8 cellular contexts compared by ENCODE assay signal in genomic region chr10:74150151-74151056, GRCh38. TPM values are rescaled to one million over a fixed set of nuclear protein-coding genes. Genes with fewer than 3 reads are reported as not detected.
DNase-seq lines count a peak whose midpoint lies in the region; ATAC-seq and TF ChIP-seq lines count a peak whose summit lies in the region.

TSS of gene AP3M1 (minus strand) at chr10:74150828. CDS start at chr10:74138379, 12,449 bp downstream.

- H3K4me3 ChIP-seq in lung: peak within 1 kb of the TSS; percentile 85

- peak; percentile 41 for ATAC-seq in HG02763 (IDR thresholded peaks at IDR 0.05; ENCODE audit: unreplicated experiment)
- ATAC-seq in lung (ENCODE audit: insufficient read depth, low FRiP score): peak; percentile 47

- no peak for TF ChIP-seq CTCF in lung (IDR thresholded peaks at IDR 0.05; ENCODE audit: control extremely low read depth, extremely low read depth)

- peaks cover 32% of the 10 kb centered on the region for H3K4me1 Mint-ChIP-seq in activated CD4-positive, alpha-beta T cell treated with anti-CD3 and anti-CD28 coated beads, Interleukin-2, amount 10 ng/mL, durations not matched to agents 7 days and 5 days

- no peak within 1 kb of the TSS for H3K4me3 Mint-ChIP-seq in activated CD4-positive, alpha-beta T cell treated with anti-CD3 and anti-CD28 coated beads, Interleukin-2, amount 10 ng/mL, durations not matched to agents 7 days and 5 days

- H3K36me3 ChIP-seq in lung (ENCODE audit: control insufficient read depth in 2 of 2, insufficient read depth in 2 of 2, low read length in 2 of 2): no peaks in the 10 kb centered on the region

- no peaks in the 10 kb centered on the region for H3K9me3 Mint-ChIP-seq in activated CD4-positive, alpha-beta T cell treated with anti-CD3 and anti-CD28 coated beads, Interleukin-2, amount 10 ng/mL, durations not matched to agents 7 days and 5 days

- H3K4me1 ChIP-seq in lung (ENCODE audit: control insufficient read depth in 2 of 2, insufficient read depth in 2 of 2, low read length in 2 of 2): peaks cover 7 to 8% of the 10 kb centered on the region in 2 donors

- CTCF ChIA-PET in activated CD4-positive, alpha-beta T cell treated with anti-CD3 and anti-CD28 coated beads, Interleukin-2, amount 10 ng/mL, durations not matched to agents 7 days and 5 days (lab: Charles Lee): interaction anchor here (0.5 to 2.3 kb wide), 9 partner anchors 11 to 986 kb away, joined by 3 to 10 read pairs (median 3); no protein-coding TSS in a partner anchor

- no peaks in the 10 kb centered on the region for H3K27me3 ChIP-seq in lung (ENCODE audit: control insufficient read depth, insufficient read depth)

- H3K36me3 Mint-ChIP-seq in activated CD4-positive, alpha-beta T cell treated with anti-CD3 and anti-CD28 coated beads, Interleukin-2, amount 10 ng/mL, durations not matched to agents 7 days and 5 days (ENCODE audit: low read depth): peaks cover 19% of the 10 kb centered on the region

- POLR2A ChIA-PET in activated CD4-positive, alpha-beta T cell treated with anti-CD3 and anti-CD28 coated beads, Interleukin-2, amount 10 ng/mL, durations not matched to agents 7 days and 5 days (lab: Charles Lee): no interaction called here

- 0% methylated on average over 35 of the region's 35 CpGs for WGBS in lung, 2 donors

- DNase-seq in NCI-H1092 (lab: John Stamatoyannopoulos, UW): peak; percentile 78
- DNase-seq in NCI-H1092 treated with DMSO at 0.1 percent for 48 hours (lab: John Stamatoyannopoulos, UW): no peak
- DNase-seq in NCI-H2107 treated with DMSO at 0.1 percent for 48 hours (lab: John Stamatoyannopoulos, UW; ENCODE audit: unreplicated experiment): peak; percentile 93
- DNase-seq in activated CD4-positive, alpha-beta T cell treated with anti-CD3 and anti-CD28 coated beads, Interleukin-2, amount 10 ng/mL, durations not matched to agents 7 days and 5 days: peak; percentile 91
- peak; percentile 24 for DNase-seq in dedifferentiated amniotic fluid mesenchymal stem cell (ENCODE audit: extremely low spot score)
- peak; percentile 86 for DNase-seq in lung (ENCODE audit: low spot score)
- peak; percentile 68 for DNase-seq in stimulated activated CD8-positive, alpha-beta memory T cell treated with anti-CD3 and anti-CD28 coated beads, Interleukin-12 subunit alpha, Interleukin-12 subunit beta, amount 100 ng/mL, for 1 hour (ENCODE audit: low read depth)

- no peak within 1 kb of the TSS for H3K27ac Mint-ChIP-seq in activated CD4-positive, alpha-beta T cell treated with anti-CD3 and anti-CD28 coated beads, Interleukin-2, amount 10 ng/mL, durations not matched to agents 7 days and 5 days

- no peaks in the 10 kb centered on the region for H3K27me3 Mint-ChIP-seq in activated CD4-positive, alpha-beta T cell treated with anti-CD3 and anti-CD28 coated beads, Interleukin-2, amount 10 ng/mL, durations not matched to agents 7 days and 5 days

- H3K9me3 ChIP-seq in lung (ENCODE audit: control insufficient read depth in 2 of 2, insufficient read depth in 1 of 2, low read length in 1 of 2): no peaks in the 10 kb centered on the region

- peak within 1 kb of the TSS; percentile 87 to 88 for H3K27ac ChIP-seq in lung (ENCODE audit: low read depth in 1 of 2, low read length in 1 of 2)

RNA-seq across cellular contexts. Expression of gene AP3M1, which starts in this region (rescaled TPM):
- total RNA-seq in activated CD4-positive, alpha-beta T cell treated with anti-CD3 and anti-CD28 coated beads, Interleukin-2, amount 10 ng/mL, durations not matched to agents 7 days and 5 days: 10 to 100 TPM; 42.0 to 50.5 TPM
- total RNA-seq in lung: 10 to 100 TPM; 30.6 to 51.9 TPM
- polyA plus RNA-seq in lung: 10 to 100 TPM in 1 of 2 donors, 1 to 10 TPM in 1; 9.0 to 19.3 TPM
